In the genomic region with DNA sequence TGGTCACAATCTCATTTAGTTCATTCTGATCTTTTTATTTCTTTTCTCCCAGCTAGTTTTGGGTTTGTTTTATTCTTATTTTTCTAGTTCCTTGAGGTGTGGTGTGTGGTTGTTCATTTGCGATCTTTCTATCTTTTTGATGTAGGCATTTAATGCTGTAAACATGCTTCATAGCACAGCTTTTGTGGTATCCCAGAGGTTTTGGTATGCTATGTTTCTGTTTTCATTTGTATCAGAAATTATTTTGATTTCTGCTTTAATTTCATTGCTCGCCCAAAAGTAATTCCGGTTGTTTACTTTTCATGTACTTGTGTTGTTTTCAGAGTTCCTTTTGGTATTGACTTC, we compare ENCODE assay signal across 18 cellular contexts. TPM values are rescaled to one million over a fixed set of nuclear protein-coding genes. Genes with fewer than 3 reads are reported as not detected.
A peak's percentile ranks its signal among the peaks of the same experiment; 100 is the strongest.
DNase-seq lines count a peak whose midpoint lies in the region; ATAC-seq and TF ChIP-seq lines count a peak whose summit lies in the region.
"Had no signal": no experiment of that assay in that cellular context is flagged by ENCODE, and none has a peak within 500 bp of the region (broad histone marks: within the 10 kb centered on the region; RNA-seq: fewer than 3 reads in every experiment).

No MANE protein-coding gene starts in this region.

- POLR2A ChIA-PET in activated CD8-positive, alpha-beta T cell treated with anti-CD3 and anti-CD28 coated beads for 36 hours (lab: Charles Lee): no interaction called here

- H3K4me3 Mint-ChIP-seq in activated naive CD4-positive, alpha-beta T cell treated with anti-CD3 and anti-CD28 coated beads for 36 hours: no peak overlapping the region
- no peak overlapping the region for H3K4me3 Mint-ChIP-seq in activated CD8-positive, alpha-beta T cell treated with anti-CD3 and anti-CD28 coated beads for 36 hours
- peak overlapping the region; percentile 7 to 40 for H3K4me3 Mint-ChIP-seq in effector memory CD8-positive, alpha-beta T cell
- peak overlapping the region; percentile 34 to 38 for H3K4me3 Mint-ChIP-seq in stimulated activated naive CD8-positive, alpha-beta T cell treated with anti-CD3 and anti-CD28 coated beads, Interleukin-15, amount 100 ng/mL, for 72 hours

- no peak for ATAC-seq in activated CD8-positive, alpha-beta T cell treated with anti-CD3 and anti-CD28 coated beads for 36 hours
- ATAC-seq in effector memory CD8-positive, alpha-beta T cell (replicated peaks): no peak
- peak; percentile 84 for ATAC-seq in stimulated activated naive CD8-positive, alpha-beta T cell treated with anti-CD3 and anti-CD28 coated beads, Interleukin-15, amount 100 ng/mL, for 72 hours
- ATAC-seq: heart right ventricle, left cardiac atrium had no signal

- peaks cover 36% of the 10 kb centered on the region for H3K9me3 Mint-ChIP-seq in activated naive CD4-positive, alpha-beta T cell treated with anti-CD3 and anti-CD28 coated beads for 36 hours
- peaks cover 29% of the 10 kb centered on the region for H3K9me3 Mint-ChIP-seq in activated CD8-positive, alpha-beta T cell treated with anti-CD3 and anti-CD28 coated beads for 36 hours
- peaks cover 3 to 6% of the 10 kb centered on the region in 2 donors for H3K9me3 Mint-ChIP-seq in effector memory CD8-positive, alpha-beta T cell
- peaks cover 15 to 33% of the 10 kb centered on the region in 2 donors for H3K9me3 Mint-ChIP-seq in stimulated activated naive CD8-positive, alpha-beta T cell treated with anti-CD3 and anti-CD28 coated beads, Interleukin-15, amount 100 ng/mL, for 72 hours

- peaks cover 51% of the 10 kb centered on the region for H3K4me1 Mint-ChIP-seq in activated naive CD4-positive, alpha-beta T cell treated with anti-CD3 and anti-CD28 coated beads for 36 hours (ENCODE audit: low read depth)
- H3K4me1 Mint-ChIP-seq in activated CD8-positive, alpha-beta T cell treated with anti-CD3 and anti-CD28 coated beads for 36 hours (ENCODE audit: low read depth): peaks cover 46% of the 10 kb centered on the region
- peaks cover 45 to 47% of the 10 kb centered on the region in 2 donors for H3K4me1 Mint-ChIP-seq in effector memory CD8-positive, alpha-beta T cell (ENCODE audit: low read depth in 2 of 2)
- H3K4me1 Mint-ChIP-seq in stimulated activated naive CD8-positive, alpha-beta T cell treated with anti-CD3 and anti-CD28 coated beads, Interleukin-15, amount 100 ng/mL, for 72 hours: peaks cover 48% of the 10 kb centered on the region

- no peaks in the 10 kb centered on the region for H3K27me3 Mint-ChIP-seq in activated naive CD4-positive, alpha-beta T cell treated with anti-CD3 and anti-CD28 coated beads for 36 hours (ENCODE audit: low read depth)
- no peaks in the 10 kb centered on the region for H3K27me3 Mint-ChIP-seq in activated CD8-positive, alpha-beta T cell treated with anti-CD3 and anti-CD28 coated beads for 36 hours
- no peaks in the 10 kb centered on the region for H3K27me3 Mint-ChIP-seq in effector memory CD8-positive, alpha-beta T cell
- H3K27me3 Mint-ChIP-seq in stimulated activated naive CD8-positive, alpha-beta T cell treated with anti-CD3 and anti-CD28 coated beads, Interleukin-15, amount 100 ng/mL, for 72 hours: no peaks in the 10 kb centered on the region

- intact Hi-C loops in activated naive CD4-positive, alpha-beta T cell treated with anti-CD3 and anti-CD28 coated beads for 36 hours (cut with micrococcal nuclease): no loop called here
- intact Hi-C loops in activated CD8-positive, alpha-beta T cell treated with anti-CD3 and anti-CD28 coated beads for 36 hours (cut with micrococcal nuclease): no loop called here

- no peak for DNase-seq in activated naive CD4-positive, alpha-beta T cell treated with anti-CD3 and anti-CD28 coated beads for 36 hours
- DNase-seq in activated naive CD4-positive, alpha-beta T cell treated with Interleukin-2 at 50 U/mL for 16 hours: no peak
- DNase-seq in activated CD8-positive, alpha-beta T cell treated with anti-CD3 and anti-CD28 coated beads for 36 hours: no peak
- no peak for DNase-seq in effector memory CD8-positive, alpha-beta T cell
- no peak for DNase-seq in stimulated activated naive CD8-positive, alpha-beta T cell treated with anti-CD3 and anti-CD28 coated beads, Interleukin-15, amount 100 ng/mL, for 72 hours
- DNase-seq in amygdala (lab: John Stamatoyannopoulos, UW): no peak
- no peak for DNase-seq in GM19238 (ENCODE audit: insufficient read length, low spot score)
- DNase-seq: activated gamma-delta T cell; EL; erythroblast; GOT3; heart right ventricle; left cardiac atrium; NCI-H1105; NCI-H1930; NCI-H526 treated with DMSO at 0.1 percent for 48 hours; Peyer's patch; stimulated activated CD8-positive, alpha-beta memory T cell treated with anti-CD3 and anti-CD28 coated beads, Interleukin-4, amount 100 ng/mL, for 48 hours had no signal

- no peak for TF ChIP-seq CTCF in activated CD8-positive, alpha-beta T cell treated with anti-CD3 and anti-CD28 coated beads for 36 hours (IDR thresholded peaks at IDR 0.05)

- CTCF ChIA-PET in activated naive CD4-positive, alpha-beta T cell treated with anti-CD3 and anti-CD28 coated beads for 36 hours (lab: Charles Lee): no interaction called here
- CTCF ChIA-PET in activated CD8-positive, alpha-beta T cell treated with anti-CD3 and anti-CD28 coated beads for 36 hours (lab: Charles Lee): no interaction called here

- H3K27ac Mint-ChIP-seq in activated naive CD4-positive, alpha-beta T cell treated with anti-CD3 and anti-CD28 coated beads for 36 hours: peak overlapping the region; percentile 61
- peak overlapping the region; percentile 34 for H3K27ac Mint-ChIP-seq in activated CD8-positive, alpha-beta T cell treated with anti-CD3 and anti-CD28 coated beads for 36 hours
- peak overlapping the region; percentile 39 to 50 for H3K27ac Mint-ChIP-seq in effector memory CD8-positive, alpha-beta T cell
- H3K27ac Mint-ChIP-seq in stimulated activated naive CD8-positive, alpha-beta T cell treated with anti-CD3 and anti-CD28 coated beads, Interleukin-15, amount 100 ng/mL, for 72 hours: peak overlapping the region; percentile 63 to 77

- peaks cover 42% of the 10 kb centered on the region for H3K36me3 Mint-ChIP-seq in activated naive CD4-positive, alpha-beta T cell treated with anti-CD3 and anti-CD28 coated beads for 36 hours (ENCODE audit: low read depth)
- H3K36me3 Mint-ChIP-seq in activated CD8-positive, alpha-beta T cell treated with anti-CD3 and anti-CD28 coated beads for 36 hours (ENCODE audit: low read depth): peaks cover 31% of the 10 kb centered on the region
- no peaks in the 10 kb centered on the region for H3K36me3 Mint-ChIP-seq in effector memory CD8-positive, alpha-beta T cell (ENCODE audit: insufficient read depth)

RNA-seq across cellular contexts. Expression of gene DNAJC3, which starts 12.6 kb away (rescaled TPM):
- total RNA-seq in activated naive CD4-positive, alpha-beta T cell treated with anti-CD3 and anti-CD28 coated beads for 36 hours: 10 to 100 TPM; 13.8 to 14.0 TPM
- total RNA-seq in activated CD8-positive, alpha-beta T cell treated with anti-CD3 and anti-CD28 coated beads for 36 hours: 10 to 100 TPM; 15.9 to 16.8 TPM

RNA-seq across cellular contexts. Expression of gene DZIP1, which starts 45.0 kb away (rescaled TPM):
- total RNA-seq in activated naive CD4-positive, alpha-beta T cell treated with anti-CD3 and anti-CD28 coated beads for 36 hours: under 1 TPM; 0.15 to 0.41 TPM
- under 1 TPM; 0.54 to 0.85 TPM for total RNA-seq in activated CD8-positive, alpha-beta T cell treated with anti-CD3 and anti-CD28 coated beads for 36 hours

Comparison
In these comparisons a context has a peak if more than half of its experiments do, and no peak if none do; other contexts are left out.
1. H3K4me3 Mint-ChIP-seq: peak in effector memory CD8-positive, alpha-beta T cell (2 of 2) and stimulated activated naive CD8-positive, alpha-beta T cell treated with anti-CD3 and anti-CD28 coated beads, Interleukin-15, amount 100 ng/mL, for 72 hours (2 of 2); none in activated naive CD4-positive, alpha-beta T cell treated with anti-CD3 and anti-CD28 coated beads for 36 hours (single experiment) and activated CD8-positive, alpha-beta T cell treated with anti-CD3 and anti-CD28 coated beads for 36 hours (single experiment).
2. Peak in every context shown above with its lines, with median percentiles within 50 percentile points of each other: H3K27ac Mint-ChIP-seq.